In the genomic region with DNA sequence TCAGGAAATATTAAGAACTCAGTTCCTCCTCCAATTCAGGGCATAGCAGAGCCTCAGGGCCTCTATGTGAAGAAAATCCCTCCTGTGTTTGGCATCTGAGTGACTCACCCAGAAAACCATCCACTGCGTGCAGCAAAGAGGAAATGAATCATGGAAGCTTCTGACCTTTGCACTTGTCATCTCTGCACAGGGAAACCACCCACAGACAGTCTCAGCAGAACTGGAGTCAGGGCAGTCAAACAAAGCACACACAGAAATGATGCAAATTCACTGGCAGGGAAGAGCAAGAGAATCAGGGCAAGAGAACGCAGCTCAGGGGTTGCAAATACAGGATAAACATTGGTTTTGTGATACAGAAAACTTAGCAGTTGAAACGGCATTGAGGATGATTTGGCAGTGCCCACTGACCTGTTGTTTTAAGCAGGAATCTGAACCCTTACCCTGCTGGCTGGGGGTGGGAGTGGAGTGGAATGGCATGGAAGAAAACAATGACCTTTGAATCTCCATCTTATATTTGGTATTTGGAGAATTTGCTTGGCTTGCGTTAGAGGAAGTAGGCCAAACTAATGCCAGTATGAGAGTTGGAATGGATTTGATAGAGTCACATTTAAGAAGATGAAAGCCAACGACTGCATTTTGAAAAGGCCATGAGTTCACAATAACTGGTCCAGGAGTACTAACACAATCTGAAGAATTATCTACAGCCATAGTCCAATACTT, we compare ENCODE assay signal across 1 cellular context.
TF ChIP-seq lines count a peak whose summit lies in the region.

No MANE protein-coding gene starts in this region.

TF ChIP-seq in HepG2, 621 proteins besides CTCF, POLR2A, EP300 and RAD21 (continued from another document and continues in another):
- TF ChIP-seq, protein P1, sequence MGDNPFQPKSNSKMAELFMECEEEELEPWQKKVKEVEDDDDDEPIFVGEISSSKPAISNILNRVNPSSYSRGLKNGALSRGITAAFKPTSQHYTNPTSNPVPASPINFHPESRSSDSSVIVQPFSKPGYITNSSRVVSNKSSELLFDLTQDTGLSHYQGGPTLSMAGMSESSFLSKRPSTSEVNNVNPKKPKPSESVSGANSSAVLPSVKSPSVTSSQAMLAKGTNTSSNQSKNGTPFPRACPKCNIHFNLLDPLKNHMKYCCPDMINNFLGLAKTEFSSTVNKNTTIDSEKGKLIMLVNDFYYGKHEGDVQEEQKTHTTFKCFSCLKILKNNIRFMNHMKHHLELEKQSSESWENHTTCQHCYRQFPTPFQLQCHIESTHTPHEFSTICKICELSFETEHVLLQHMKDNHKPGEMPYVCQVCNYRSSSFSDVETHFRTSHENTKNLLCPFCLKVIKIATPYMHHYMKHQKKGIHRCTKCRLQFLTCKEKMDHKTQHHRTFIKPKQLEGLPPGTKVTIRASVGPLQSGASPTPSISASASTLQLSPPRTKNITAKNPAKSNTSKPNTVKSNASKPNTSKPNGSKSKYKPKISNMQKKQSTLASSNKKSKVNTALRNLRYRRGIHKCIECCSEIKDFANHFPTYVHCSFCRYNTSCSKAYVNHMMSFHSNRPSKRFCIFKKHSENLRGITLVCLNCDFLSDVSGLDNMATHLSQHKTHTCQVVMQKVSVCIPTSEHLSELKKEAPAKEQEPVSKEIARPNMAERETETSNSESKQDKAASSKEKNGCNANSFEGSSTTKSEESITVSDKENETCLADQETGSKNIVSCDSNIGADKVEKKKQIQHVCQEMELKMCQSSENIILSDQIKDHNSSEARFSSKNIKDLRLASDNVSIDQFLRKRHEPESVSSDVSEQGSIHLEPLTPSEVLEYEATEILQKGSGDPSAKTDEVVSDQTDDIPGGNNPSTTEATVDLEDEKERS (CRISPR knock-in tag; IDR thresholded peaks at IDR 0.05): no peak
- no peak for TF ChIP-seq ZNF138 (CRISPR knock-in tag; IDR thresholded peaks at IDR 0.05; ENCODE audit: low read depth)
- TF ChIP-seq ZNF367 (CRISPR knock-in tag; IDR thresholded peaks at IDR 0.05; ENCODE audit: borderline replicate concordance): no peak
- peak; percentile 31 to 64; a peak in 3 of 4 replicates for TF ChIP-seq MAFK (conservative IDR thresholded peaks at IDR 0.05 in 1 of 2, IDR thresholded peaks at IDR 0.05 in 1 of 2; ENCODE audit: low read length in 2 of 2)
- peak; percentile 99 for TF ChIP-seq MED1 (CRISPR knock-in tag; IDR thresholded peaks at IDR 0.05)
- no peak for TF ChIP-seq ZNF3 (CRISPR knock-in tag; IDR thresholded peaks at IDR 0.05)
- no peak for TF ChIP-seq PRPF4 (IDR thresholded peaks at IDR 0.05; ENCODE audit: low read depth, low read length, poor library complexity, severe bottlenecking)
- no peak for TF ChIP-seq SIN3B (IDR thresholded peaks at IDR 0.05; ENCODE audit: low read length)
- TF ChIP-seq, protein P2, sequence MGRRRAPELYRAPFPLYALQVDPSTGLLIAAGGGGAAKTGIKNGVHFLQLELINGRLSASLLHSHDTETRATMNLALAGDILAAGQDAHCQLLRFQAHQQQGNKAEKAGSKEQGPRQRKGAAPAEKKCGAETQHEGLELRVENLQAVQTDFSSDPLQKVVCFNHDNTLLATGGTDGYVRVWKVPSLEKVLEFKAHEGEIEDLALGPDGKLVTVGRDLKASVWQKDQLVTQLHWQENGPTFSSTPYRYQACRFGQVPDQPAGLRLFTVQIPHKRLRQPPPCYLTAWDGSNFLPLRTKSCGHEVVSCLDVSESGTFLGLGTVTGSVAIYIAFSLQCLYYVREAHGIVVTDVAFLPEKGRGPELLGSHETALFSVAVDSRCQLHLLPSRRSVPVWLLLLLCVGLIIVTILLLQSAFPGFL (CRISPR knock-in tag; IDR thresholded peaks at IDR 0.05): no peak
- no peak for TF ChIP-seq MAFG (CRISPR knock-in tag; IDR thresholded peaks at IDR 0.05)
- TF ChIP-seq, protein P3, sequence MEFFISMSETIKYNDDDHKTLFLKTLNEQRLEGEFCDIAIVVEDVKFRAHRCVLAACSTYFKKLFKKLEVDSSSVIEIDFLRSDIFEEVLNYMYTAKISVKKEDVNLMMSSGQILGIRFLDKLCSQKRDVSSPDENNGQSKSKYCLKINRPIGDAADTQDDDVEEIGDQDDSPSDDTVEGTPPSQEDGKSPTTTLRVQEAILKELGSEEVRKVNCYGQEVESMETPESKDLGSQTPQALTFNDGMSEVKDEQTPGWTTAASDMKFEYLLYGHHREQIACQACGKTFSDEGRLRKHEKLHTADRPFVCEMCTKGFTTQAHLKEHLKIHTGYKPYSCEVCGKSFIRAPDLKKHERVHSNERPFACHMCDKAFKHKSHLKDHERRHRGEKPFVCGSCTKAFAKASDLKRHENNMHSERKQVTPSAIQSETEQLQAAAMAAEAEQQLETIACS (CRISPR knock-in tag; IDR thresholded peaks at IDR 0.05): no peak
- no peak for TF ChIP-seq NFE2 (CRISPR knock-in tag; IDR thresholded peaks at IDR 0.05)
- no peak for TF ChIP-seq AGO2 (optimal IDR thresholded peaks at IDR 0.05; ENCODE audit: low read depth, low read length)
- peak; percentile 88; the same call in 1 of the 2 replicates for TF ChIP-seq MBD4 (IDR thresholded peaks at IDR 0.05; ENCODE audit: borderline replicate concordance, low read length)
- peak; percentile 93 for TF ChIP-seq RXRA (CRISPR knock-in tag; IDR thresholded peaks at IDR 0.05)
- TF ChIP-seq SRF (IDR thresholded peaks at IDR 0.05; ENCODE audit: low read depth, low read length): no peak
- no peak for TF ChIP-seq ZNF713 (CRISPR knock-in tag; IDR thresholded peaks at IDR 0.05)
- peak; percentile 43 for TF ChIP-seq STAG1 (CRISPR knock-in tag; IDR thresholded peaks at IDR 0.05)
- TF ChIP-seq ZNF17 (CRISPR knock-in tag; IDR thresholded peaks at IDR 0.05): no peak
- TF ChIP-seq ZZZ3 (CRISPR knock-in tag; IDR thresholded peaks at IDR 0.05; ENCODE audit: borderline replicate concordance): no peak
- no peak for TF ChIP-seq GABPA (IDR thresholded peaks at IDR 0.05; ENCODE audit: low read depth, low read length)
- TF ChIP-seq GABPA (CRISPR knock-in tag; IDR thresholded peaks at IDR 0.05; ENCODE audit: low read depth): peak; percentile 72
- peak; percentile 46; the same call in 1 of the 2 replicates for TF ChIP-seq HHEX (CRISPR knock-in tag; IDR thresholded peaks at IDR 0.05)
- TF ChIP-seq, protein P4, sequence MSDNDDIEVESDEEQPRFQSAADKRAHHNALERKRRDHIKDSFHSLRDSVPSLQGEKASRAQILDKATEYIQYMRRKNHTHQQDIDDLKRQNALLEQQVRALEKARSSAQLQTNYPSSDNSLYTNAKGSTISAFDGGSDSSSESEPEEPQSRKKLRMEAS (IDR thresholded peaks at IDR 0.05): peak; percentile 45
- TF ChIP-seq, protein P5, sequence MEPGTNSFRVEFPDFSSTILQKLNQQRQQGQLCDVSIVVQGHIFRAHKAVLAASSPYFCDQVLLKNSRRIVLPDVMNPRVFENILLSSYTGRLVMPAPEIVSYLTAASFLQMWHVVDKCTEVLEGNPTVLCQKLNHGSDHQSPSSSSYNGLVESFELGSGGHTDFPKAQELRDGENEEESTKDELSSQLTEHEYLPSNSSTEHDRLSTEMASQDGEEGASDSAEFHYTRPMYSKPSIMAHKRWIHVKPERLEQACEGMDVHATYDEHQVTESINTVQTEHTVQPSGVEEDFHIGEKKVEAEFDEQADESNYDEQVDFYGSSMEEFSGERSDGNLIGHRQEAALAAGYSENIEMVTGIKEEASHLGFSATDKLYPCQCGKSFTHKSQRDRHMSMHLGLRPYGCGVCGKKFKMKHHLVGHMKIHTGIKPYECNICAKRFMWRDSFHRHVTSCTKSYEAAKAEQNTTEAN (CRISPR knock-in tag; conservative IDR thresholded peaks at IDR 0.05): peak; percentile 60; the same call in 1 of the 2 replicates
- TF ChIP-seq, protein P6, sequence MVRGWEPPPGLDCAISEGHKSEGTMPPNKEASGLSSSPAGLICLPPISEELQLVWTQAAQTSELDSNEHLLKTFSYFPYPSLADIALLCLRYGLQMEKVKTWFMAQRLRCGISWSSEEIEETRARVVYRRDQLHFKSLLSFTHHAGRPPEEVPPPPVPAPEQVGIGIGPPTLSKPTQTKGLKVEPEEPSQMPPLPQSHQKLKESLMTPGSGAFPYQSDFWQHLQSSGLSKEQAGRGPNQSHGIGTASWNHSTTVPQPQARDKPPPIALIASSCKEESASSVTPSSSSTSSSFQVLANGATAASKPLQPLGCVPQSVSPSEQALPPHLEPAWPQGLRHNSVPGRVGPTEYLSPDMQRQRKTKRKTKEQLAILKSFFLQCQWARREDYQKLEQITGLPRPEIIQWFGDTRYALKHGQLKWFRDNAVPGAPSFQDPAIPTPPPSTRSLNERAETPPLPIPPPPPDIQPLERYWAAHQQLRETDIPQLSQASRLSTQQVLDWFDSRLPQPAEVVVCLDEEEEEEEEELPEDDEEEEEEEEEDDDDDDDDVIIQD (CRISPR knock-in tag; IDR thresholded peaks at IDR 0.05; ENCODE audit: low read depth): peak; percentile 87
- TF ChIP-seq GFI1 (CRISPR knock-in tag; IDR thresholded peaks at IDR 0.05; ENCODE audit: borderline replicate concordance): peak; percentile 84
- TF ChIP-seq MIXL1 (CRISPR knock-in tag; IDR thresholded peaks at IDR 0.05): peak; percentile 94
- no peak for TF ChIP-seq SP4 (CRISPR knock-in tag; IDR thresholded peaks at IDR 0.05)
- TF ChIP-seq ZNF839 (CRISPR knock-in tag; IDR thresholded peaks at IDR 0.05; ENCODE audit: borderline replicate concordance): no peak
- no peak for TF ChIP-seq REXO4 (CRISPR knock-in tag; IDR thresholded peaks at IDR 0.05; ENCODE audit: borderline replicate concordance)
- no peak for TF ChIP-seq ZNF589 (CRISPR knock-in tag; conservative IDR thresholded peaks at IDR 0.05)
- no peak for TF ChIP-seq ZNF790 (CRISPR knock-in tag; IDR thresholded peaks at IDR 0.05; ENCODE audit: borderline replicate concordance)
- TF ChIP-seq MEF2D (CRISPR knock-in tag; IDR thresholded peaks at IDR 0.05): peak; percentile 91
- TF ChIP-seq RCOR2 (CRISPR knock-in tag; IDR thresholded peaks at IDR 0.05): peak; percentile 88
- no peak for TF ChIP-seq ZKSCAN5 (CRISPR knock-in tag; IDR thresholded peaks at IDR 0.05)
- TF ChIP-seq, protein P7, sequence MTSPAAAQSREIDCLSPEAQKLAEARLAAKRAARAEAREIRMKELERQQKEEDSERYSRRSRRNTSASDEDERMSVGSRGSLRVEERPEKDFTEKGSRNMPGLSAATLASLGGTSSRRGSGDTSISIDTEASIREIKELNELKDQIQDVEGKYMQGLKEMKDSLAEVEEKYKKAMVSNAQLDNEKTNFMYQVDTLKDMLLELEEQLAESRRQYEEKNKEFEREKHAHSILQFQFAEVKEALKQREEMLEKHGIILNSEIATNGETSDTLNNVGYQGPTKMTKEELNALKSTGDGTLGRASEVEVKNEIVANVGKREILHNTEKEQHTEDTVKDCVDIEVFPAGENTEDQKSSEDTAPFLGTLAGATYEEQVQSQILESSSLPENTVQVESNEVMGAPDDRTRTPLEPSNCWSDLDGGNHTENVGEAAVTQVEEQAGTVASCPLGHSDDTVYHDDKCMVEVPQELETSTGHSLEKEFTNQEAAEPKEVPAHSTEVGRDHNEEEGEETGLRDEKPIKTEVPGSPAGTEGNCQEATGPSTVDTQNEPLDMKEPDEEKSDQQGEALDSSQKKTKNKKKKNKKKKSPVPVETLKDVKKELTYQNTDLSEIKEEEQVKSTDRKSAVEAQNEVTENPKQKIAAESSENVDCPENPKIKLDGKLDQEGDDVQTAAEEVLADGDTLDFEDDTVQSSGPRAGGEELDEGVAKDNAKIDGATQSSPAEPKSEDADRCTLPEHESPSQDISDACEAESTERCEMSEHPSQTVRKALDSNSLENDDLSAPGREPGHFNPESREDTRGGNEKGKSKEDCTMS (CRISPR knock-in tag; conservative IDR thresholded peaks at IDR 0.05): no peak
- no peak; the same call in 1 of the 2 replicates for TF ChIP-seq ZNF136 (CRISPR knock-in tag; IDR thresholded peaks at IDR 0.05; ENCODE audit: low read depth)
- peak; percentile 94 for TF ChIP-seq AHR (CRISPR knock-in tag; IDR thresholded peaks at IDR 0.05)
- TF ChIP-seq NBN (conservative IDR thresholded peaks at IDR 0.05): no peak
- TF ChIP-seq NR2F6 (IDR thresholded peaks at IDR 0.05): peak; percentile 89
- TF ChIP-seq NR2F6 (CRISPR knock-in tag; IDR thresholded peaks at IDR 0.05): peak; percentile 92
- TF ChIP-seq NFYC (CRISPR knock-in tag; IDR thresholded peaks at IDR 0.05): peak; percentile 33; the same call in 1 of the 2 replicates
- TF ChIP-seq ZNF564 (CRISPR knock-in tag; IDR thresholded peaks at IDR 0.05): no peak
- TF ChIP-seq, protein P8, sequence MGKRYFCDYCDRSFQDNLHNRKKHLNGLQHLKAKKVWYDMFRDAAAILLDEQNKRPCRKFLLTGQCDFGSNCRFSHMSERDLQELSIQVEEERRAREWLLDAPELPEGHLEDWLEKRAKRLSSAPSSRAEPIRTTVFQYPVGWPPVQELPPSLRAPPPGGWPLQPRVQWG (CRISPR knock-in tag; IDR thresholded peaks at IDR 0.05; ENCODE audit: borderline replicate concordance, low read depth): no peak
- TF ChIP-seq ZNF780A (CRISPR knock-in tag; IDR thresholded peaks at IDR 0.05): no peak
- TF ChIP-seq ZNF660 (CRISPR knock-in tag; IDR thresholded peaks at IDR 0.05; ENCODE audit: borderline replicate concordance, low read depth): no peak
- TF ChIP-seq, protein P9, sequence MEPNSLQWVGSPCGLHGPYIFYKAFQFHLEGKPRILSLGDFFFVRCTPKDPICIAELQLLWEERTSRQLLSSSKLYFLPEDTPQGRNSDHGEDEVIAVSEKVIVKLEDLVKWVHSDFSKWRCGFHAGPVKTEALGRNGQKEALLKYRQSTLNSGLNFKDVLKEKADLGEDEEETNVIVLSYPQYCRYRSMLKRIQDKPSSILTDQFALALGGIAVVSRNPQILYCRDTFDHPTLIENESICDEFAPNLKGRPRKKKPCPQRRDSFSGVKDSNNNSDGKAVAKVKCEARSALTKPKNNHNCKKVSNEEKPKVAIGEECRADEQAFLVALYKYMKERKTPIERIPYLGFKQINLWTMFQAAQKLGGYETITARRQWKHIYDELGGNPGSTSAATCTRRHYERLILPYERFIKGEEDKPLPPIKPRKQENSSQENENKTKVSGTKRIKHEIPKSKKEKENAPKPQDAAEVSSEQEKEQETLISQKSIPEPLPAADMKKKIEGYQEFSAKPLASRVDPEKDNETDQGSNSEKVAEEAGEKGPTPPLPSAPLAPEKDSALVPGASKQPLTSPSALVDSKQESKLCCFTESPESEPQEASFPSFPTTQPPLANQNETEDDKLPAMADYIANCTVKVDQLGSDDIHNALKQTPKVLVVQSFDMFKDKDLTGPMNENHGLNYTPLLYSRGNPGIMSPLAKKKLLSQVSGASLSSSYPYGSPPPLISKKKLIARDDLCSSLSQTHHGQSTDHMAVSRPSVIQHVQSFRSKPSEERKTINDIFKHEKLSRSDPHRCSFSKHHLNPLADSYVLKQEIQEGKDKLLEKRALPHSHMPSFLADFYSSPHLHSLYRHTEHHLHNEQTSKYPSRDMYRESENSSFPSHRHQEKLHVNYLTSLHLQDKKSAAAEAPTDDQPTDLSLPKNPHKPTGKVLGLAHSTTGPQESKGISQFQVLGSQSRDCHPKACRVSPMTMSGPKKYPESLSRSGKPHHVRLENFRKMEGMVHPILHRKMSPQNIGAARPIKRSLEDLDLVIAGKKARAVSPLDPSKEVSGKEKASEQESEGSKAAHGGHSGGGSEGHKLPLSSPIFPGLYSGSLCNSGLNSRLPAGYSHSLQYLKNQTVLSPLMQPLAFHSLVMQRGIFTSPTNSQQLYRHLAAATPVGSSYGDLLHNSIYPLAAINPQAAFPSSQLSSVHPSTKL (CRISPR knock-in tag; IDR thresholded peaks at IDR 0.05): peak; percentile 98
- peak; percentile 96 for TF ChIP-seq HMG20A (CRISPR knock-in tag; IDR thresholded peaks at IDR 0.05; ENCODE audit: borderline replicate concordance)
- TF ChIP-seq, protein P10, sequence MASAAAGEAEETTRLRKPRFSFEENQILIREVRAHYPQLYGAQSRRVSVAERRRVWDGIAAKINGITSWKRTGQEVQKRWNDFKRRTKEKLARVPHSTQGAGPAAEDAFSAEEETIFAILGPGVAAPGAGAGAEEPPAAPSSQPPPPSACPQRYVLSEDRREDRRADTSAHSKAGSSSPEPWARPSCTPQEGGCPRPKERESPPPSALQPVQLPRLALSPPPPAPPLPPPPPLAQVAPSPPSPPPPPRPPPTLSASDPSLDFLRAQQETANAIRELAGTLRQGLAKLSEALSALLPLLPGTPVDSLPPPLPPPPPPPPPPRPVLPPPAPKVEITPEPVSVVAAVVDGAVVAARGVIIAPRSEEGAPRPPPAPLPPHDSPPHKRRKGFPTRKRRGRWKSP (CRISPR knock-in tag; IDR thresholded peaks at IDR 0.05): peak; percentile 64; the same call in 1 of the 2 replicates
